In genomic region chr16:74991593-74992403, GRCh38 we compare ENCODE assay signal across 12 cellular contexts. TPM values are rescaled to one million over a fixed set of nuclear protein-coding genes. Genes with fewer than 3 reads are reported as not detected.
A peak's percentile ranks its signal among the peaks of the same experiment; 100 is the strongest.
DNase-seq lines count a peak whose midpoint lies in the region; ATAC-seq and TF ChIP-seq lines count a peak whose summit lies in the region.
"Had no signal": no experiment of that assay in that cellular context is flagged by ENCODE, and none has a peak within 500 bp of the region (broad histone marks: within the 10 kb centered on the region; RNA-seq: fewer than 3 reads in every experiment).

No MANE protein-coding gene starts in this region.

- no peak overlapping the region for H3K27ac Mint-ChIP-seq in neural crest cell (ENCODE audit: unreplicated experiment)
- H3K27ac Mint-ChIP-seq in activated T-helper 17 cell treated with anti-CD3 and anti-CD28 coated beads, Interleukin-2, amount 50 U/mL, for 72 hours, result no peak overlapping the region

- H3K27me3 ChIP-seq in heart right ventricle, result no peaks in the 10 kb centered on the region
- no peaks in the 10 kb centered on the region for H3K27me3 ChIP-seq in uterus

- peak in 6 of 8 donors; percentile 21 to 69 (median 46) for ATAC-seq in heart right ventricle
- no peak for ATAC-seq in GM21717 (IDR thresholded peaks at IDR 0.05; ENCODE audit: unreplicated experiment)
- ATAC-seq in activated T-helper 17 cell treated with anti-CD3 and anti-CD28 coated beads, Interleukin-2, amount 50 U/mL, for 72 hours (replicated peaks), result no peak

- TF ChIP-seq POLR2A in uterus (IDR thresholded peaks at IDR 0.05), result no peak

- intact Hi-C loops in heart right ventricle (cut with DNase I) (no loop called here), uterus (cut with DNase I; ENCODE audit: low total_unique reads) (no loop called here)

- H3K27ac ChIP-seq in heart right ventricle (peak overlapping the region; percentile 26 to 78 (median 56)), uterus (peak overlapping the region; percentile 76 to 82)

- TF ChIP-seq CTCF in heart right ventricle (IDR thresholded peaks at IDR 0.05), result no peak
- TF ChIP-seq CTCF in neural crest cell (conservative IDR thresholded peaks at IDR 0.05), result no peak
- no peak for TF ChIP-seq CTCF in uterus (IDR thresholded peaks at IDR 0.05)

- H3K9me3 ChIP-seq in heart right ventricle (no peaks in the 10 kb centered on the region), uterus (no peaks in the 10 kb centered on the region)

- peaks cover 10% of the 10 kb centered on the region for H3K4me1 Mint-ChIP-seq in neural crest cell
- H3K4me1 Mint-ChIP-seq in activated T-helper 17 cell treated with anti-CD3 and anti-CD28 coated beads, Interleukin-2, amount 50 U/mL, for 72 hours, result no peaks in the 10 kb centered on the region

- 48 to 54% methylated on average over 13 of the region's 13 CpGs for WGBS in heart right ventricle, 2 donors

- H3K4me3 ChIP-seq in heart right ventricle, result no peak overlapping the region
- no peak overlapping the region for H3K4me3 ChIP-seq in uterus

- H3K36me3 Mint-ChIP-seq in neural crest cell (ENCODE audit: low read depth), result no peaks in the 10 kb centered on the region
- no peaks in the 10 kb centered on the region for H3K36me3 Mint-ChIP-seq in activated T-helper 17 cell treated with anti-CD3 and anti-CD28 coated beads, Interleukin-2, amount 50 U/mL, for 72 hours (ENCODE audit: low read depth)

- peak overlapping the region; percentile 21 for H3K4me3 Mint-ChIP-seq in neural crest cell
- H3K4me3 Mint-ChIP-seq in activated T-helper 17 cell treated with anti-CD3 and anti-CD28 coated beads, Interleukin-2, amount 50 U/mL, for 72 hours, result no peak overlapping the region

- H3K4me1 ChIP-seq in heart right ventricle (peaks cover 0 to 20% (median 6%) of the 10 kb centered on the region in 9 donors), uterus (no peaks in the 10 kb centered on the region)

- DNase-seq in NCI-H526 (lab: John Stamatoyannopoulos, UW) (peak; percentile 11 to 22), NCI-H526 treated with DMSO at 0.1 percent for 48 hours (lab: John Stamatoyannopoulos, UW) (no peak), heart right ventricle (no peak), neural crest cell (ENCODE audit: low read depth, low spot score) (no peak), uterus (no peak), amniotic stem cell (lab: John Stamatoyannopoulos, UW) (no peak)
- DNase-seq: activated CD4-positive, alpha-beta T cell treated with anti-CD3 and anti-CD28 coated beads for 4 hours; NCI-H1417; NCI-H510A; stimulated activated CD4-positive, alpha-beta T cell treated with anti-CD3 and anti-CD28 coated beads, Interleukin-4, amount 100 ng/mL, for 1 hour had no signal

- no peaks in the 10 kb centered on the region for H3K36me3 ChIP-seq in heart right ventricle
- no peaks in the 10 kb centered on the region for H3K36me3 ChIP-seq in uterus

- no peaks in the 10 kb centered on the region for H3K9me3 Mint-ChIP-seq in neural crest cell
- H3K9me3 Mint-ChIP-seq in activated T-helper 17 cell treated with anti-CD3 and anti-CD28 coated beads, Interleukin-2, amount 50 U/mL, for 72 hours, result no peaks in the 10 kb centered on the region

- H3K27me3 Mint-ChIP-seq in neural crest cell (ENCODE audit: low read depth), result no peaks in the 10 kb centered on the region
- no peaks in the 10 kb centered on the region for H3K27me3 Mint-ChIP-seq in activated T-helper 17 cell treated with anti-CD3 and anti-CD28 coated beads, Interleukin-2, amount 50 U/mL, for 72 hours

RNA-seq across cellular contexts. Expression of gene WDR59, which starts 6.9 kb away (rescaled TPM):
- 10 to 100 TPM; 35.4 to 63.5 (median 42.0) TPM for total RNA-seq in heart right ventricle
- polyA plus RNA-seq in heart right ventricle, result 10 to 100 TPM; 15.6 to 35.8 TPM
- 85.3 and 87.6 TPM in 2 replicates for total RNA-seq in neural crest cell
- total RNA-seq in uterus, result 100 to 1,000 TPM in 1 of 4 donors, 10 to 100 TPM in 3; 37.1 to 103 (median 65.0) TPM
- total RNA-seq in activated T-helper 17 cell treated with anti-CD3 and anti-CD28 coated beads, Interleukin-2, amount 50 U/mL, for 72 hours, result 100 to 1,000 TPM; 107 to 154 TPM

RNA-seq across cellular contexts. Expression of gene ZNRF1, which starts 7.0 kb away (rescaled TPM):
- 10 to 100 TPM; 16.7 to 30.8 (median 21.5) TPM for total RNA-seq in heart right ventricle
- polyA plus RNA-seq in heart right ventricle, result 10 to 100 TPM; 13.1 to 20.0 TPM
- total RNA-seq in neural crest cell, result 48.4 and 54.8 TPM in 2 replicates
- 10 to 100 TPM; 14.1 to 37.4 (median 19.4) TPM for total RNA-seq in uterus
- total RNA-seq in activated T-helper 17 cell treated with anti-CD3 and anti-CD28 coated beads, Interleukin-2, amount 50 U/mL, for 72 hours, result 10 to 100 TPM; 58.2 to 88.4 TPM

Comparison
In these comparisons a context has a peak if more than half of its experiments do, and no peak if none do; other contexts are left out.
1. DNase-seq: peak in NCI-H526 (2 of 2); none in NCI-H526 treated with DMSO at 0.1 percent for 48 hours (single experiment), heart right ventricle (0 of 2), neural crest cell (single experiment), uterus (0 of 2) and amniotic stem cell (single experiment).
2. ATAC-seq: peak in heart right ventricle (6 of 8); none in GM21717 (single experiment) and activated T-helper 17 cell treated with anti-CD3 and anti-CD28 coated beads, Interleukin-2, amount 50 U/mL, for 72 hours (single experiment).